In the genomic region with DNA sequence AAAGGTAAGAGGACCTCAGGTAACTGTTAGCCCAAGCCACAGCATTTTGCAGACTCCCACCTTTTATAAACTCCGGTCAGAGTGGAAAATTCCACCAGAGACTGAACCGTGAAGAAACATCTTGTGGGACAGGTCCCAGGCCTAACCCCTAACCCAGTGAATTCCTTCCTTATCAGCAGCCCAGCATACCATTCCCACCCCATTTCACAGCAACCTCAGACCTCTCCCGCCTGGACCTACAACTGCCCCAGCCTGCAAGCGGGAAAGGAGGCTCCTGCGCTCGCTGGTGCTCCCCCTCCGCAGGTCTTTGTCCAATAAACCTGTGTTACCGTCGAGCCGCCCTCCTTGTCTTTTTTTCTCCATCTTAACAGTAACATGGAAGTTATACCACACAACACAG, we compare ENCODE assay signal across 33 cellular contexts.
DNase-seq lines count a peak whose midpoint lies in the region; ATAC-seq, FAIRE-seq and TF ChIP-seq lines count a peak whose summit lies in the region.
"Had no signal": no experiment of that assay in that cellular context is flagged by ENCODE, and none has a peak within 500 bp of the region (broad histone marks: within the 10 kb centered on the region; RNA-seq: fewer than 3 reads in every experiment).

No MANE protein-coding gene starts in this region.

- no peaks in the 10 kb centered on the region for H3K27me3 Mint-ChIP-seq in mesothelial cell of epicardium (ENCODE audit: low read depth)
- no peaks in the 10 kb centered on the region for H3K27me3 Mint-ChIP-seq in activated naive CD8-positive, alpha-beta T cell treated with anti-CD3 and anti-CD28 coated beads, Interleukin-2, amount 50 U/mL, for 24 hours
- H3K27me3 Mint-ChIP-seq: activated CD8-positive, alpha-beta memory T cell treated with anti-CD3 and anti-CD28 coated beads, Interleukin-2, amount 10 ng/mL, durations not matched to agents 7 days and 5 days; naive thymus-derived CD8-positive, alpha-beta T cell had no signal

- H4K20me1 ChIP-seq in HepG2 (ENCODE audit: insufficient read depth, low read length): no peaks in the 10 kb centered on the region
- H4K20me1 ChIP-seq in hepatocyte (ENCODE audit: insufficient read depth, poor library complexity, severe bottlenecking): no peaks in the 10 kb centered on the region

- TF ChIP-seq CTCF in HepG2 (CRISPR knock-in tag; IDR thresholded peaks at IDR 0.05) (no peak), right lobe of liver (IDR thresholded peaks at IDR 0.05) (no peak), hepatocyte (IDR thresholded peaks at IDR 0.05; ENCODE audit: poor library complexity) (no peak), mesothelial cell of epicardium (IDR thresholded peaks at IDR 0.05; ENCODE audit: unreplicated experiment) (no peak)

- in situ Hi-C loops in HepG2 (cut with HindIII; ENCODE audit: extremely low pct_ligation_motif_present, low pct_unique_long_range_greater_than_20kb): no loop called here

- H3K4me3 ChIP-seq in HepG2 (replicated peaks in 1 of 3; ENCODE audit: insufficient read depth in 1 of 3, low read depth in 2 of 3, low read length in 3 of 3) (no peak overlapping the region), right lobe of liver (no peak overlapping the region), hepatocyte (no peak overlapping the region)
- H3K4me3 ChIP-seq: body of pancreas, gastrocnemius medialis, PC-9, SK-N-MC, smooth muscle cell, suprapubic skin had no signal

- H3K36me3 ChIP-seq in HepG2 (replicated peaks in 1 of 2; ENCODE audit: control insufficient read depth in 1 of 2, insufficient read depth in 2 of 2, low read length in 2 of 2) (no peaks in the 10 kb centered on the region), right lobe of liver (no peaks in the 10 kb centered on the region), hepatocyte (replicated peaks; ENCODE audit: insufficient read depth, low read depth) (no peaks in the 10 kb centered on the region)
- H3K36me3 ChIP-seq: gastrocnemius medialis, suprapubic skin had no signal

- DNase-seq in HepG2 (ENCODE audit: low spot score) (peak; percentile 1), right lobe of liver (no peak), hepatocyte (ENCODE audit: low spot score) (peak; percentile 5), mesothelial cell of epicardium (ENCODE audit: low spot score in 2 of 2, unreplicated experiment in 2 of 2) (no peak), NCI-H1694 treated with DMSO at 0.1 percent for 48 hours (lab: John Stamatoyannopoulos, UW) (no peak), A172 (ENCODE audit: low spot score) (no peak)
- DNase-seq in activated naive CD8-positive, alpha-beta T cell treated with anti-CD3 and anti-CD28 coated beads, Interleukin-2, amount 50 U/mL, for 24 hours: no peak
- DNase-seq: 8988T; activated CD4-positive, alpha-beta T cell treated with anti-CD3 and anti-CD28 coated beads, Interleukin-2, amount 50 U/mL, for 4 hours; activated CD4-positive, CD25-positive, alpha-beta regulatory T cell; activated CD8-positive, alpha-beta memory T cell treated with anti-CD3 and anti-CD28 coated beads, Interleukin-2, amount 10 ng/mL, durations not matched to agents 7 days and 5 days; activated gamma-delta T cell; activated T-cell treated with anti-CD3 and anti-CD28 coated beads, Interleukin-2, amount 50 U/mL, for 4 hours; body of pancreas; gastrocnemius medialis; HCEC 1CT; immature natural killer cell; Karpas-422; left colon; naive thymus-derived CD8-positive, alpha-beta T cell; NCI-H1417; NCI-H2029 treated with DMSO at 0.1 percent for 48 hours; NCI-H526; stimulated activated naive CD4-positive, alpha-beta T cell treated with Interleukin-2 at 50 U/mL for 16 hours; T-helper 1 cell had no signal

- H3K4me1 ChIP-seq in HepG2 (ENCODE audit: insufficient read depth, low read length) (peaks cover 7% of the 10 kb centered on the region), right lobe of liver (no peaks in the 10 kb centered on the region), hepatocyte (ENCODE audit: insufficient read depth) (peaks cover 11% of the 10 kb centered on the region)
- H3K4me1 ChIP-seq: body of pancreas, suprapubic skin had no signal

- H2AFZ ChIP-seq in HepG2 (ENCODE audit: low read length) (no peak overlapping the region), hepatocyte (peak overlapping the region; percentile 43)
- H2AFZ ChIP-seq: PC-9 had no signal

- H3K27ac Mint-ChIP-seq in mesothelial cell of epicardium: peak overlapping the region; percentile 15
- no peak overlapping the region for H3K27ac Mint-ChIP-seq in activated naive CD8-positive, alpha-beta T cell treated with anti-CD3 and anti-CD28 coated beads, Interleukin-2, amount 50 U/mL, for 24 hours
- H3K27ac Mint-ChIP-seq: activated CD8-positive, alpha-beta memory T cell treated with anti-CD3 and anti-CD28 coated beads, Interleukin-2, amount 10 ng/mL, durations not matched to agents 7 days and 5 days; immature natural killer cell; naive thymus-derived CD8-positive, alpha-beta T cell had no signal

- H3K9ac ChIP-seq in HepG2 (ENCODE audit: insufficient read depth, low read depth, low read length): no peak overlapping the region

- peaks cover 10% of the 10 kb centered on the region for H3K4me1 Mint-ChIP-seq in mesothelial cell of epicardium
- H3K4me1 Mint-ChIP-seq in activated naive CD8-positive, alpha-beta T cell treated with anti-CD3 and anti-CD28 coated beads, Interleukin-2, amount 50 U/mL, for 24 hours: no peaks in the 10 kb centered on the region
- H3K4me1 Mint-ChIP-seq: activated CD8-positive, alpha-beta memory T cell treated with anti-CD3 and anti-CD28 coated beads, Interleukin-2, amount 10 ng/mL, durations not matched to agents 7 days and 5 days; CD14-positive monocyte; immature natural killer cell; naive thymus-derived CD8-positive, alpha-beta T cell had no signal

- H3K4me2 ChIP-seq in HepG2 (ENCODE audit: low read depth, low read length): no peak overlapping the region
- peak overlapping the region; percentile 56 for H3K4me2 ChIP-seq in hepatocyte
- H3K4me2 ChIP-seq: PC-9, smooth muscle cell had no signal

- CTCF ChIA-PET in HepG2 (lab: Yijun Ruan, JAX; ENCODE audit: low intra/inter-chr PET ratio, low total read pairs): no interaction called here

- TF ChIP-seq RAD21 in HepG2 (CRISPR knock-in tag; IDR thresholded peaks at IDR 0.05): no peak

- H3K79me2 ChIP-seq in HepG2 (ENCODE audit: insufficient read depth, low read length): no peaks in the 10 kb centered on the region
- H3K79me2 ChIP-seq in hepatocyte: no peaks in the 10 kb centered on the region

- 59% methylated on average over 8 of the region's 10 CpGs for WGBS in HepG2 (ENCODE audit: low lambda C conversion rate)
- 68% methylated on average over 9 of the region's 10 CpGs for WGBS in right lobe of liver (ENCODE audit: insufficient coverage, low coverage, low lambda C conversion rate, missing lambda C conversion rate)
- WGBS in hepatocyte (ENCODE audit: low lambda C conversion rate, missing lambda C conversion rate): 26% methylated on average over 10 of the region's 10 CpGs

- no peak overlapping the region for H3K27ac ChIP-seq in HepG2 (ENCODE audit: extremely low read length, insufficient read depth, low read length)
- no peak overlapping the region for H3K27ac ChIP-seq in right lobe of liver
- H3K27ac ChIP-seq in hepatocyte: no peak overlapping the region
- H3K27ac ChIP-seq: body of pancreas, HL-60, PC-9, SK-N-MC, suprapubic skin had no signal

- H3K9me3 ChIP-seq in HepG2 (ENCODE audit: low read length) (no peaks in the 10 kb centered on the region), right lobe of liver (no peaks in the 10 kb centered on the region), hepatocyte (ENCODE audit: low read depth) (no peaks in the 10 kb centered on the region)
- H3K9me3 ChIP-seq: body of pancreas, gastrocnemius medialis, suprapubic skin had no signal

- TF ChIP-seq POLR2A in HepG2 (IDR thresholded peaks at IDR 0.05; ENCODE audit: insufficient read depth in 1 of 2, low read depth in 2 of 2, low read length in 2 of 2) (no peak), right lobe of liver (IDR thresholded peaks at IDR 0.05) (no peak)

- no TSS peak for BruUV-seq in HepG2 (replicated peaks; lab: Mats Ljungman, UMichigan)

- intact Hi-C loops in HepG2 (cut with micrococcal nuclease; ENCODE audit: unreplicated experiment): loop anchor here (10.0 kb wide), 1 partner anchor 172 kb away; no protein-coding TSS in a partner anchor
- intact Hi-C loops in right lobe of liver (cut with DNase I): no loop called here

- H3K9me2 ChIP-seq in hepatocyte (replicated peaks; ENCODE audit: insufficient read depth): no peaks in the 10 kb centered on the region

- no peaks in the 10 kb centered on the region for H3K36me3 Mint-ChIP-seq in mesothelial cell of epicardium
- H3K36me3 Mint-ChIP-seq in activated naive CD8-positive, alpha-beta T cell treated with anti-CD3 and anti-CD28 coated beads, Interleukin-2, amount 50 U/mL, for 24 hours (ENCODE audit: low read depth): no peaks in the 10 kb centered on the region
- H3K36me3 Mint-ChIP-seq: activated CD8-positive, alpha-beta memory T cell treated with anti-CD3 and anti-CD28 coated beads, Interleukin-2, amount 10 ng/mL, durations not matched to agents 7 days and 5 days; CD14-positive monocyte; immature natural killer cell; naive thymus-derived CD8-positive, alpha-beta T cell had no signal

- H3K9me3 Mint-ChIP-seq in mesothelial cell of epicardium: no peaks in the 10 kb centered on the region
- peaks cover 4% of the 10 kb centered on the region for H3K9me3 Mint-ChIP-seq in activated naive CD8-positive, alpha-beta T cell treated with anti-CD3 and anti-CD28 coated beads, Interleukin-2, amount 50 U/mL, for 24 hours
- H3K9me3 Mint-ChIP-seq: activated T-cell treated with anti-CD3 and anti-CD28 coated beads, Interleukin-2, amount 50 U/mL, for 4 hours had no signal

- ATAC-seq in HepG2: peak; percentile 58
- no peak for ATAC-seq in right lobe of liver
- ATAC-seq in activated naive CD8-positive, alpha-beta T cell treated with anti-CD3 and anti-CD28 coated beads, Interleukin-2, amount 50 U/mL, for 24 hours: no peak
- no peak for ATAC-seq in GM21526 (IDR thresholded peaks at IDR 0.05; ENCODE audit: low FRiP score, unreplicated experiment)
- ATAC-seq: activated CD8-positive, alpha-beta memory T cell treated with anti-CD3 and anti-CD28 coated beads, Interleukin-2, amount 10 ng/mL, durations not matched to agents 7 days and 5 days; activated T-cell treated with anti-CD3 and anti-CD28 coated beads, Interleukin-2, amount 50 U/mL, for 4 hours; body of pancreas; gastrocnemius medialis; left colon; naive thymus-derived CD8-positive, alpha-beta T cell had no signal

- TF ChIP-seq EP300 in HepG2 (IDR thresholded peaks at IDR 0.05; ENCODE audit: low read depth in 2 of 2, low read length in 2 of 2) (no peak), HepG2 (CRISPR knock-in tag; IDR thresholded peaks at IDR 0.05; ENCODE audit: borderline replicate concordance) (no peak)

- no peak overlapping the region for H3K4me3 Mint-ChIP-seq in mesothelial cell of epicardium
- no peak overlapping the region for H3K4me3 Mint-ChIP-seq in activated naive CD8-positive, alpha-beta T cell treated with anti-CD3 and anti-CD28 coated beads, Interleukin-2, amount 50 U/mL, for 24 hours
- H3K4me3 Mint-ChIP-seq: activated CD8-positive, alpha-beta memory T cell treated with anti-CD3 and anti-CD28 coated beads, Interleukin-2, amount 10 ng/mL, durations not matched to agents 7 days and 5 days; activated T-cell treated with anti-CD3 and anti-CD28 coated beads, Interleukin-2, amount 50 U/mL, for 4 hours; CD14-positive monocyte; immature natural killer cell; naive thymus-derived CD8-positive, alpha-beta T cell had no signal

- POLR2A ChIA-PET in HepG2 (lab: Yijun Ruan, JAX): no interaction called here

- no peak for FAIRE-seq in HepG2 (lab: Jason Lieb, UNC)
- FAIRE-seq: GM19239 had no signal

- H3K27me3 ChIP-seq in HepG2 (ENCODE audit: control insufficient read depth in 1 of 2, insufficient read depth in 2 of 2, low read length in 2 of 2) (no peaks in the 10 kb centered on the region), right lobe of liver (no peaks in the 10 kb centered on the region), hepatocyte (no peaks in the 10 kb centered on the region)
- H3K27me3 ChIP-seq: body of pancreas, gastrocnemius medialis, suprapubic skin had no signal

Comparison
In these comparisons a context has a peak if more than half of its experiments do, and no peak if none do; other contexts are left out.
1. DNase-seq: peak in HepG2 (single experiment) and hepatocyte (single experiment); none in right lobe of liver (0 of 3), mesothelial cell of epicardium (0 of 2), activated naive CD8-positive, alpha-beta T cell treated with anti-CD3 and anti-CD28 coated beads, Interleukin-2, amount 50 U/mL, for 24 hours (single experiment), NCI-H1694 treated with DMSO at 0.1 percent for 48 hours (single experiment) and A172 (single experiment).